Comparison of ENCODE assay signal across 1 cellular context in the genomic region with DNA sequence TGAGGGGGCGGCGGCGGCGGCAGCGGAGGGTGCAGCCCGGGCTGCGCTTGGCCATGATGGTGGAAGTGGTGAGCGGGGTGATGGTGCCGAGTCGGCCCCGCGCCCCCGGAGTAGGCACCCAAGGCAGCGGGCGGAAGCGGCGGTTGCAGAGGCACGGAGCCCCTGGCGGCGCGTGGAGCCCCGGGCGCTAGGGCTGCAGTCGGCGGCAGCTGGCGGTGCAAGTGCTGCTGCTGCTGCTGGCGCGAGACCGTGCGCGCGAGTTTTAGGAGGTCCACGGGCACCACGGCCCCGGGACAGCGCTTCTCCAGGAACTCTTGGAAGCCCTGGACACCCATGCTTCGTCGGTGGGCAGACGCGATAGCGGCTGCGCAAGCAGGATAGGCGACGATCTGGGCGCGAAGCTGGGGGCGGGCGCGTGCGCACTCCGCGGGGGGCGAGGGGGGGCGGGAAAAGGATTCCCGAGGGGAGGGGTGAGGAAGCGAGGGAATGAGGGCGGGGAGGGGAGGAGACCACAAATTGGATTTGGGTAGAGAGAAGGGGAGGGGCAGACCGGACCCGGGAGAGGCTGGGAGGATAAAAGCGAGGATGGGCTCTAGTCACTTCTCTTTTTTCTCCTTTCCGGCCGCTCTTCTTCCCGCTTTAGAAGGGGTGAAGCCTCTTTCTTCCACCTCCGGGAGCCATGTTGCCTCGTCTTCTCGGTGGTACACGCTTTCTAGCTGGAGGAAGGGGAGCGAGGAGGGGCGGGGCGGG.
TF ChIP-seq lines count a peak whose summit lies in the region.

A gene with protein sequence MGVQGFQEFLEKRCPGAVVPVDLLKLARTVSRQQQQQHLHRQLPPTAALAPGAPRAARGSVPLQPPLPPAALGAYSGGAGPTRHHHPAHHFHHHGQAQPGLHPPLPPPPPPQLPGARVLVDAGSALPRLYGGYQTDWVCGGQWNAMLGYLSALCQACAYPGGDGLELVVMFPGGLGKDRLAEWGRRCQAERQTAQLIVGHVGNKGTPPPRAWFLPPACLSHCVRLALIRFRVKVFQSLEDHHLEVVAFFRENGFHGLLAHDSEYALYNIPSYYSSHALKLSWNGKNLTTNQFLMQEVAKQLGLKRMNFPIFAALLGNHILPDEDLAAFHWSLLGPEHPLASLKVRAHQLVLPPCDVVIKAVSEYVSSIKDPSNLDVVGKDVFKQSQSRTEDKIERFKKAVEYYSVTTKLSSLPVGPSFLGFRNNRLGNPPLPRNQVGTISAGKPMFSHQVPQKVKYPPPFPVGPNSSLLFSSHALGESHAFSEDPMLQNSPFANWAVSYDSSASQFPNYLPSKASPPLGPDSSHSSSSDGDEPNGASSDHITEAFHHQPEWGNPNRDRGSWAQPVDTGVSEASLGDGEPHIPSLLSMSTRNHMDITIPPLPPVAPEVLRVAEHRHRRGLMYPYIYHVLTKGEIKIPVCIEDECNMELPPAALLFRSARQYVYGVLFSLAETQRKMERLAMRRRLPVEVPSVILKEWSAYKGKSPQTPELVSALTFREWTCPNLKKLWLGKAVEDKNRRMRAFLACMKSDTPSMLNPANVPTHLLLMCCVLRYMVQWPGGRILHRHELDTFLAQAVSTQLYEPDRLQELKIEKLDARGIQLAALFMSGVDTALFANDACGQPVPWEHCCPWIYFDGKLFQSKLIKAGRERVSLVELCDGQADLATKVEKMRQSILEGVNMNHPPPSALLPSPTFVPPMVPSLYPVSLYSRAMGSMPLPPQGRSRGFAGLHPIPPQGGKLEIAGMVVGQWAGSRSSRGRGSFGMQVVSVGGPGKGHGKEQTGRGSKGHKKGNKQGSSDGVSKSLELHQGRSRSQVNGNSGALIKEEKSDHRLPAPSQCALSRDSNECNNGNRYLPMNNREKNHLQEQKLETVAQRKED (minus strand): TSS at position 391 of the 750 bp plus-strand sequence. CDS start 56 bp downstream, at position 335.

TF ChIP-seq in HepG2, 621 proteins besides CTCF, POLR2A, EP300 and RAD21 (continued from another document):
- TF ChIP-seq TERF1 (CRISPR knock-in tag; IDR thresholded peaks at IDR 0.05) (no peak), FOXK2 (IDR thresholded peaks at IDR 0.05) (no peak), ETV5 (CRISPR knock-in tag; IDR thresholded peaks at IDR 0.05; ENCODE audit: borderline replicate concordance) (no peak), HDAC1 (CRISPR knock-in tag; IDR thresholded peaks at IDR 0.05) (0 out of 2 replicates have a peak, but pooled peaks have one; percentile 28), ZNF24 (IDR thresholded peaks at IDR 0.05) (no peak), MYPOP (CRISPR knock-in tag; IDR thresholded peaks at IDR 0.05) (no peak), POLR2AphosphoS2 (IDR thresholded peaks at IDR 0.05; ENCODE audit: low read depth, low read length) (no peak), SP140L (CRISPR knock-in tag; IDR thresholded peaks at IDR 0.05; ENCODE audit: borderline replicate concordance) (no peak), ZSCAN25 (CRISPR knock-in tag; IDR thresholded peaks at IDR 0.05) (peak; percentile 83), ZFP91 (CRISPR knock-in tag; IDR thresholded peaks at IDR 0.05; ENCODE audit: borderline replicate concordance) (peak; percentile 60; the same call in 1 of the 2 replicates), POLR2AphosphoS5 (IDR thresholded peaks at IDR 0.05; ENCODE audit: low read depth, low read length) (peak; percentile 49; the same call in 1 of the 2 replicates), SCMH1 (CRISPR knock-in tag; IDR thresholded peaks at IDR 0.05; ENCODE audit: borderline replicate concordance) (no peak), AGO2 (optimal IDR thresholded peaks at IDR 0.05; ENCODE audit: low read depth, low read length) (peak; percentile 93)
- TF ChIP-seq, protein P1, sequence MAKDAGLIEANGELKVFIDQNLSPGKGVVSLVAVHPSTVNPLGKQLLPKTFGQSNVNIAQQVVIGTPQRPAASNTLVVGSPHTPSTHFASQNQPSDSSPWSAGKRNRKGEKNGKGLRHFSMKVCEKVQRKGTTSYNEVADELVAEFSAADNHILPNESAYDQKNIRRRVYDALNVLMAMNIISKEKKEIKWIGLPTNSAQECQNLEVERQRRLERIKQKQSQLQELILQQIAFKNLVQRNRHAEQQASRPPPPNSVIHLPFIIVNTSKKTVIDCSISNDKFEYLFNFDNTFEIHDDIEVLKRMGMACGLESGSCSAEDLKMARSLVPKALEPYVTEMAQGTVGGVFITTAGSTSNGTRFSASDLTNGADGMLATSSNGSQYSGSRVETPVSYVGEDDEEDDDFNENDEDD (CRISPR knock-in tag; IDR thresholded peaks at IDR 0.05; ENCODE audit: borderline replicate concordance): peak; percentile 43; the same call in 1 of the 2 replicates
- TF ChIP-seq, protein P2, sequence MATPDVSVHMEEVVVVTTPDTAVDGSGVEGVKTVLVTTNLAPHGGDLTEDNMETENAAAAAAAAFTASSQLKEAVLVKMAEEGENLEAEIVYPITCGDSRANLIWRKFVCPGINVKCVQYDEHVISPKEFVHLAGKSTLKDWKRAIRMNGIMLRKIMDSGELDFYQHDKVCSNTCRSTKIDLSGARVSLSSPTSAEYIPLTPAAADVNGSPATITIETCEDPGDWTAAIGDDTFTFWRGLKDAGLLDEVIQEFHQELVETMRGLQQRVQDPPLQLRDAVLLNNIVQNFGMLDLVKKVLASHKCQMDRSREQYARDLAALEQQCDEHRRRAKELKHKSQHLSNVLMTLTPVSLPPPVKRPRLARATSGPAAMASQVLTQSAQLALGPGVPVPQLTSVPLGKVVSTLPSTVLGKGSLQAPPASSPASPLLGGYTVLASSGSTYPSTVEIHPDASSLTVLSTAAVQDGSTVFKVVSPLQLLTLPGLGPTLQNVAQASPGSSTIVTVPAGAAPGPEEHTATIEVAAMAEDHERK (CRISPR knock-in tag; IDR thresholded peaks at IDR 0.05; ENCODE audit: low read depth): no peak
- TF ChIP-seq, protein P3, sequence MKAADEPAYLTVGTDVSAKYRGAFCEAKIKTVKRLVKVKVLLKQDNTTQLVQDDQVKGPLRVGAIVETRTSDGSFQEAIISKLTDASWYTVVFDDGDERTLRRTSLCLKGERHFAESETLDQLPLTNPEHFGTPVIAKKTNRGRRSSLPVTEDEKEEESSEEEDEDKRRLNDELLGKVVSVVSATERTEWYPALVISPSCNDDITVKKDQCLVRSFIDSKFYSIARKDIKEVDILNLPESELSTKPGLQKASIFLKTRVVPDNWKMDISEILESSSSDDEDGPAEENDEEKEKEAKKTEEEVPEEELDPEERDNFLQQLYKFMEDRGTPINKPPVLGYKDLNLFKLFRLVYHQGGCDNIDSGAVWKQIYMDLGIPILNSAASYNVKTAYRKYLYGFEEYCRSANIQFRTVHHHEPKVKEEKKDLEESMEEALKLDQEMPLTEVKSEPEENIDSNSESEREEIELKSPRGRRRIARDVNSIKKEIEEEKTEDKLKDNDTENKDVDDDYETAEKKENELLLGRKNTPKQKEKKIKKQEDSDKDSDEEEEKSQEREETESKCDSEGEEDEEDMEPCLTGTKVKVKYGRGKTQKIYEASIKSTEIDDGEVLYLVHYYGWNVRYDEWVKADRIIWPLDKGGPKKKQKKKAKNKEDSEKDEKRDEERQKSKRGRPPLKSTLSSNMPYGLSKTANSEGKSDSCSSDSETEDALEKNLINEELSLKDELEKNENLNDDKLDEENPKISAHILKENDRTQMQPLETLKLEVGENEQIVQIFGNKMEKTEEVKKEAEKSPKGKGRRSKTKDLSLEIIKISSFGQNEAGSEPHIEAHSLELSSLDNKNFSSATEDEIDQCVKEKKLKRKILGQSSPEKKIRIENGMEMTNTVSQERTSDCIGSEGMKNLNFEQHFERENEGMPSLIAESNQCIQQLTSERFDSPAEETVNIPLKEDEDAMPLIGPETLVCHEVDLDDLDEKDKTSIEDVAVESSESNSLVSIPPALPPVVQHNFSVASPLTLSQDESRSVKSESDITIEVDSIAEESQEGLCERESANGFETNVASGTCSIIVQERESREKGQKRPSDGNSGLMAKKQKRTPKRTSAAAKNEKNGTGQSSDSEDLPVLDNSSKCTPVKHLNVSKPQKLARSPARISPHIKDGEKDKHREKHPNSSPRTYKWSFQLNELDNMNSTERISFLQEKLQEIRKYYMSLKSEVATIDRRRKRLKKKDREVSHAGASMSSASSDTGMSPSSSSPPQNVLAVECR (CRISPR knock-in tag; IDR thresholded peaks at IDR 0.05; ENCODE audit: borderline replicate concordance): peak; percentile 66; the same call in 1 of the 2 replicates
- TF ChIP-seq, protein P4, sequence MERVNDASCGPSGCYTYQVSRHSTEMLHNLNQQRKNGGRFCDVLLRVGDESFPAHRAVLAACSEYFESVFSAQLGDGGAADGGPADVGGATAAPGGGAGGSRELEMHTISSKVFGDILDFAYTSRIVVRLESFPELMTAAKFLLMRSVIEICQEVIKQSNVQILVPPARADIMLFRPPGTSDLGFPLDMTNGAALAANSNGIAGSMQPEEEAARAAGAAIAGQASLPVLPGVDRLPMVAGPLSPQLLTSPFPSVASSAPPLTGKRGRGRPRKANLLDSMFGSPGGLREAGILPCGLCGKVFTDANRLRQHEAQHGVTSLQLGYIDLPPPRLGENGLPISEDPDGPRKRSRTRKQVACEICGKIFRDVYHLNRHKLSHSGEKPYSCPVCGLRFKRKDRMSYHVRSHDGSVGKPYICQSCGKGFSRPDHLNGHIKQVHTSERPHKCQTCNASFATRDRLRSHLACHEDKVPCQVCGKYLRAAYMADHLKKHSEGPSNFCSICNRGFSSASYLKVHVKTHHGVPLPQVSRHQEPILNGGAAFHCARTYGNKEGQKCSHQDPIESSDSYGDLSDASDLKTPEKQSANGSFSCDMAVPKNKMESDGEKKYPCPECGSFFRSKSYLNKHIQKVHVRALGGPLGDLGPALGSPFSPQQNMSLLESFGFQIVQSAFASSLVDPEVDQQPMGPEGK (CRISPR knock-in tag; IDR thresholded peaks at IDR 0.05): peak; percentile 63; the same call in 1 of the 2 replicates
TF ChIP-seq in HepG2: peak in this region for 28.
